In the genomic region with DNA sequence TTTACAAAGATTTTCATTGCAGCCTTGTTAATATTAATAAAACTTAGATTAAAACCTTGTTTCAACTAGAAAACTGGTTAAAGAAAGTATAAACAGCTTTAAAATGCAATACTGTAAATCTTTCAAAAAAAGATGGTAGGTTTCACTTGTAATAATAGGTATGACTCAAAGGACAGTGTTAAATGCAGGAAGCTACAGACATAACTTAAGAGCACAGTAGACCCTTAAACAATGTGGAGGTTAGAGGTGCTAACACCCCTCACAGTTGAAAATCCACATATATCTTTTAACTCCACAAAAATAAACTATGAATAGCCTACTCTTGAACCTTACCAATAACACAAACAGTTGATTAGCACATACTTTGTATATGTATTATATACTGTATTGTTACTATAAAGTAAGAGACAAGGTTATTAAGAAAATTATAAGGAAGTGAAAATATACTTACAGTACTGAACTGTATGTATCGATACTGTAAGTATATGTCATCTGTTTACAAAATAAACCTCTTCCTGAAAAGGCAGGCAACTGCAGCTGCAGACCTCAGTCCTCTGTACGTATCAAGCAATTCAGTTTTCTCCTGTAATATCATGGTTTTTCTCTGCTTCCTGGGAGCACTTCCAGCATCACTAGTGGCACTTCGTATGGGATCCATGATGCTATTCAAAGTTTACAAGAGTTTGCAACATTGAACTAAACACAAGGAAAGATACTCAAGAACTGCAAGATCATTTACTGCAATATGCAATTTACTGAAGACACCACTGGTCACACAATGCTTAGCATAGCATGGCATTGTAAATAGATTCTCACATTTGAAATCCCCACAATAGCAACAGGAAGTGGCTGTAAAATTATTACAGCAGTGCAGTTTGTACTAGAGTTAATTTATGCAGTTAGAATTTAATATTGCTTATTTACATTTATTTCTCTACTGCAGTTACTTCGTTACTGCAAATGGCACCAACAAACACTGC, we compare ENCODE assay signal across 20 cellular contexts.
"Had no signal": no experiment of that assay in that cellular context is flagged by ENCODE, and none has a peak within 500 bp of the region (broad histone marks: within the 10 kb centered on the region; RNA-seq: fewer than 3 reads in every experiment).

No MANE protein-coding gene starts in this region.

- H3K36me3 ChIP-seq: adrenal gland, ascending aorta, brain microvascular endothelial cell, left ventricle myocardium inferior, neural progenitor cell, stomach, transverse colon had no signal

- H3K4me1 ChIP-seq: adrenal gland, ascending aorta, left ventricle myocardium inferior, neural progenitor cell, stomach, transverse colon had no signal

- H3K4me2 ChIP-seq: neural progenitor cell had no signal

- H3K9me3 ChIP-seq: adrenal gland, ascending aorta, left ventricle myocardium inferior, transverse colon had no signal

- H3K9ac ChIP-seq: neural progenitor cell had no signal

- H3K27ac ChIP-seq: adrenal gland, ascending aorta, brain microvascular endothelial cell, left ventricle myocardium inferior, neural progenitor cell, stomach, transverse colon had no signal

- H2AFZ ChIP-seq: neural progenitor cell had no signal

- DNase-seq: activated CD4-positive, alpha-beta T cell treated with anti-CD3 and anti-CD28 coated beads for 36 hours; activated CD4-positive, alpha-beta T cell treated with anti-CD3 and anti-CD28 coated beads, Interleukin-2, amount 50 U/mL, for 4 hours; activated CD8-positive, alpha-beta memory T cell treated with anti-CD3 and anti-CD28 coated beads for 24 hours; activated CD8-positive, alpha-beta memory T cell treated with anti-CD3 and anti-CD28 coated beads, Interleukin-2, amount 50 U/mL, for 4 hours; activated naive CD4-positive, alpha-beta T cell; activated T-cell treated with anti-CD3 and anti-CD28 coated beads, Interleukin-2, amount 50 U/mL, for 4 hours; adrenal gland; brain microvascular endothelial cell; caudate nucleus; dermis blood vessel endothelial cell; effector CD8-positive, alpha-beta T cell; hippocampal formation; left ventricle myocardium inferior; naive thymus-derived CD8-positive, alpha-beta T cell; small intestine; stimulated activated CD4-positive, alpha-beta T cell treated with anti-CD3 and anti-CD28 coated beads, Interleukin-2, amount 100 ng/mL, for 24 hours; stomach; transverse colon had no signal

- H3K27me3 ChIP-seq: adrenal gland, ascending aorta, brain microvascular endothelial cell, neural progenitor cell, stomach, transverse colon had no signal

- H3K4me3 ChIP-seq: adrenal gland, ascending aorta, left ventricle myocardium inferior, neural progenitor cell, stomach, transverse colon had no signal
